In genomic region chr20:3011752-3012151, GRCh38 we compare ENCODE assay signal across 18 cellular contexts. TPM values are rescaled to one million over a fixed set of nuclear protein-coding genes. Genes with fewer than 3 reads are reported as not detected.
DNase-seq lines count a peak whose midpoint lies in the region; ATAC-seq lines count a peak whose summit lies in the region.
"Had no signal": no experiment of that assay in that cellular context is flagged by ENCODE, and none has a peak within 500 bp of the region (broad histone marks: within the 10 kb centered on the region; RNA-seq: fewer than 3 reads in every experiment).

No MANE protein-coding gene starts in this region.

- H3K9me3 Mint-ChIP-seq in activated T-helper 17 cell treated with anti-CD3 and anti-CD28 coated beads, Interleukin-2, amount 50 U/mL, for 72 hours: no peaks in the 10 kb centered on the region
- no peaks in the 10 kb centered on the region for H3K9me3 Mint-ChIP-seq in natural killer cell treated with Interleukin-12 subunit alpha and Interleukin-12 subunit beta and Interleukin-15 and Interleukin-18, amount 100 ng/mL, for 72 hours

- H3K27me3 Mint-ChIP-seq in activated T-helper 17 cell treated with anti-CD3 and anti-CD28 coated beads, Interleukin-2, amount 50 U/mL, for 72 hours: no peaks in the 10 kb centered on the region
- no peaks in the 10 kb centered on the region for H3K27me3 Mint-ChIP-seq in natural killer cell treated with Interleukin-12 subunit alpha and Interleukin-12 subunit beta and Interleukin-15 and Interleukin-18, amount 100 ng/mL, for 72 hours

- peak overlapping the region; percentile 93 for H3K27ac Mint-ChIP-seq in activated T-helper 17 cell treated with anti-CD3 and anti-CD28 coated beads, Interleukin-2, amount 50 U/mL, for 72 hours
- peak overlapping the region; percentile 2 to 43 for H3K27ac Mint-ChIP-seq in natural killer cell treated with Interleukin-12 subunit alpha and Interleukin-12 subunit beta and Interleukin-15 and Interleukin-18, amount 100 ng/mL, for 72 hours

- peak; percentile 53 for DNase-seq in stimulated activated CD4-positive, alpha-beta T cell treated with anti-CD3 and anti-CD28 coated beads, Interleukin-15, amount 100 ng/mL, for 24 hours
- no peak for DNase-seq in stimulated activated CD4-positive, alpha-beta T cell treated with anti-CD3 and anti-CD28 coated beads, Interleukin-12 subunit alpha, Interleukin-12 subunit beta, amount 100 ng/mL, for 4 hours
- DNase-seq in natural killer cell treated with Interleukin-12 subunit alpha and Interleukin-12 subunit beta and Interleukin-15 and Interleukin-18, amount 100 ng/mL, for 72 hours (ENCODE audit: low spot score): no peak
- DNase-seq in GM03348 (ENCODE audit: low spot score) (no peak), NCI-H1694 (lab: John Stamatoyannopoulos, UW) (no peak)
- DNase-seq: body of pancreas; erythroblast; left colon; midbrain; NCI-H1436 treated with DMSO at 0.1 percent for 48 hours; NK-92 treated with Interleukin-12 subunit alpha and Interleukin-12 subunit beta, amount 100 ng/mL, for 24 hours; retina had no signal

- H3K4me1 Mint-ChIP-seq in activated T-helper 17 cell treated with anti-CD3 and anti-CD28 coated beads, Interleukin-2, amount 50 U/mL, for 72 hours: peaks cover 40% of the 10 kb centered on the region
- peaks cover 3 to 21% of the 10 kb centered on the region in 2 donors for H3K4me1 Mint-ChIP-seq in natural killer cell treated with Interleukin-12 subunit alpha and Interleukin-12 subunit beta and Interleukin-15 and Interleukin-18, amount 100 ng/mL, for 72 hours (ENCODE audit: low read depth in 2 of 2)

- peak; percentile 62 for ATAC-seq in activated T-helper 17 cell treated with anti-CD3 and anti-CD28 coated beads, Interleukin-2, amount 50 U/mL, for 72 hours (replicated peaks)
- peak; percentile 40 to 77 for ATAC-seq in natural killer cell treated with Interleukin-12 subunit alpha and Interleukin-12 subunit beta and Interleukin-15 and Interleukin-18, amount 100 ng/mL, for 72 hours
- no peak for ATAC-seq in GM18502 (IDR thresholded peaks at IDR 0.05; ENCODE audit: poor library complexity, unreplicated experiment)
- ATAC-seq: body of pancreas, left colon had no signal

- H3K36me3 Mint-ChIP-seq in activated T-helper 17 cell treated with anti-CD3 and anti-CD28 coated beads, Interleukin-2, amount 50 U/mL, for 72 hours (ENCODE audit: low read depth): peaks cover 74% of the 10 kb centered on the region
- peaks cover 22% of the 10 kb centered on the region for H3K36me3 Mint-ChIP-seq in natural killer cell treated with Interleukin-12 subunit alpha and Interleukin-12 subunit beta and Interleukin-15 and Interleukin-18, amount 100 ng/mL, for 72 hours

- peak overlapping the region; percentile 80 for H3K4me3 Mint-ChIP-seq in activated T-helper 17 cell treated with anti-CD3 and anti-CD28 coated beads, Interleukin-2, amount 50 U/mL, for 72 hours
- no peak overlapping the region for H3K4me3 Mint-ChIP-seq in natural killer cell treated with Interleukin-12 subunit alpha and Interleukin-12 subunit beta and Interleukin-15 and Interleukin-18, amount 100 ng/mL, for 72 hours

RNA-seq across cellular contexts. Expression of gene GNRH2, which starts 31.7 kb away (rescaled TPM):
- 10 to 100 TPM in 1 of 2 donors, under 1 TPM in 1; 0.61 to 13.7 TPM for total RNA-seq in activated T-helper 17 cell treated with anti-CD3 and anti-CD28 coated beads, Interleukin-2, amount 50 U/mL, for 72 hours
- total RNA-seq in natural killer cell treated with Interleukin-12 subunit alpha and Interleukin-12 subunit beta and Interleukin-15 and Interleukin-18, amount 100 ng/mL, for 72 hours: 1 to 10 TPM; 2.1 to 3.2 TPM
- total RNA-seq: body of pancreas, dermis microvascular lymphatic vessel endothelial cell, G401, RPMI7951, thoracic aorta had no signal

RNA-seq across cellular contexts. Expression of gene MRPS26, which starts 34.1 kb away (rescaled TPM):
- 10 to 100 TPM; 52.9 to 66.4 TPM for total RNA-seq in activated T-helper 17 cell treated with anti-CD3 and anti-CD28 coated beads, Interleukin-2, amount 50 U/mL, for 72 hours
- 10 to 100 TPM; 31.2 to 56.6 TPM for total RNA-seq in natural killer cell treated with Interleukin-12 subunit alpha and Interleukin-12 subunit beta and Interleukin-15 and Interleukin-18, amount 100 ng/mL, for 72 hours

RNA-seq across cellular contexts. Expression of gene OXT, which starts 59.7 kb away (rescaled TPM):
- not detected for total RNA-seq in activated T-helper 17 cell treated with anti-CD3 and anti-CD28 coated beads, Interleukin-2, amount 50 U/mL, for 72 hours
- not detected for total RNA-seq in natural killer cell treated with Interleukin-12 subunit alpha and Interleukin-12 subunit beta and Interleukin-15 and Interleukin-18, amount 100 ng/mL, for 72 hours
- total RNA-seq: body of pancreas, dermis microvascular lymphatic vessel endothelial cell, G401, left colon, RPMI7951, thoracic aorta had no signal
